Comparison of ENCODE assay signal across 14 cellular contexts in genomic region chr15:29040367-29040745, GRCh38.
DNase-seq lines count a peak whose midpoint lies in the region; ATAC-seq and TF ChIP-seq lines count a peak whose summit lies in the region.
"Had no signal": no experiment of that assay in that cellular context is flagged by ENCODE, and none has a peak within 500 bp of the region (broad histone marks: within the 10 kb centered on the region; RNA-seq: fewer than 3 reads in every experiment).

No MANE protein-coding gene starts in this region.

- no peak overlapping the region for H3K4me3 Mint-ChIP-seq in T-helper 17 cell
- H3K4me3 Mint-ChIP-seq: T-cell had no signal

- no peak for TF ChIP-seq EP300 in SK-N-SH (IDR thresholded peaks at IDR 0.05; ENCODE audit: borderline replicate concordance in 1 of 2, low read depth in 1 of 2, low read length in 1 of 2)

- TF ChIP-seq CTCF in colonic mucosa (IDR thresholded peaks at IDR 0.05), result no peak
- TF ChIP-seq CTCF in left lung (IDR thresholded peaks at IDR 0.05), result no peak
- no peak for TF ChIP-seq CTCF in SK-N-SH (IDR thresholded peaks at IDR 0.05)

- H3K4me2 ChIP-seq in SK-N-SH, result no peak overlapping the region
- H3K4me2 ChIP-seq: PC-9 had no signal

- WGBS in SK-N-SH (ENCODE audit: low lambda C conversion rate), result 87% methylated on average over 8 of the region's 8 CpGs

- ATAC-seq in T-helper 17 cell (no peak), left lung (no peak), GM19324 (IDR thresholded peaks at IDR 0.05; ENCODE audit: low FRiP score, unreplicated experiment) (no peak)
- ATAC-seq: T-cell had no signal

- peaks cover 4% of the 10 kb centered on the region for H3F3A ChIP-seq in SK-N-SH (replicated peaks; ENCODE audit: insufficient read depth)

- H3K4me1 ChIP-seq in colonic mucosa (no peaks in the 10 kb centered on the region), left lung (no peaks in the 10 kb centered on the region), SK-N-SH (ENCODE audit: control insufficient read depth in 1 of 2, insufficient read depth in 2 of 2, low read depth in 1 of 2, low read length in 1 of 2) (peaks cover 6 to 33% of the 10 kb centered on the region in 2 experiments; a peak in 3 of 4 replicates)
- H3K4me1 ChIP-seq: upper lobe of left lung had no signal

- H3K9ac ChIP-seq in colonic mucosa (ENCODE audit: low read depth in 2 of 2, low read length in 2 of 2), result no peak overlapping the region
- no peak overlapping the region for H3K9ac ChIP-seq in SK-N-SH

- no peaks in the 10 kb centered on the region for H3K9me2 ChIP-seq in SK-N-SH

- POLR2A ChIA-PET in SK-N-SH (lab: Yijun Ruan, JAX), result no interaction called here

- CTCF ChIA-PET in SK-N-SH (lab: Yijun Ruan, JAX), result no interaction called here

- no peaks in the 10 kb centered on the region for H3K79me2 ChIP-seq in SK-N-SH (ENCODE audit: insufficient read depth)

- H3K9me3 ChIP-seq in T-helper 17 cell (ENCODE audit: control insufficient read depth, low read length, poor library complexity, severe bottlenecking) (no peaks in the 10 kb centered on the region), colonic mucosa (no peaks in the 10 kb centered on the region), left lung (no peaks in the 10 kb centered on the region), SK-N-SH (no peaks in the 10 kb centered on the region)
- H3K9me3 ChIP-seq: upper lobe of left lung had no signal

- H3K36me3 ChIP-seq in colonic mucosa (no peaks in the 10 kb centered on the region), left lung (no peaks in the 10 kb centered on the region), SK-N-SH (replicated peaks in 1 of 2; ENCODE audit: control insufficient read depth in 1 of 2, insufficient read depth in 2 of 2, low read length in 1 of 2) (no peaks in the 10 kb centered on the region)
- H3K36me3 ChIP-seq: upper lobe of left lung had no signal

- H2AFZ ChIP-seq in SK-N-SH (ENCODE audit: low read depth), result no peak overlapping the region
- H2AFZ ChIP-seq: PC-9 had no signal

- H3K36me3 Mint-ChIP-seq in T-helper 17 cell (ENCODE audit: low read depth), result no peaks in the 10 kb centered on the region
- H3K36me3 Mint-ChIP-seq: T-cell had no signal

- no peak for TF ChIP-seq RAD21 in SK-N-SH (IDR thresholded peaks at IDR 0.05; ENCODE audit: low read length)

- peaks cover 22% of the 10 kb centered on the region for H3K4me1 Mint-ChIP-seq in T-helper 17 cell

- no peak overlapping the region for H3K27ac ChIP-seq in colonic mucosa
- no peak overlapping the region for H3K27ac ChIP-seq in left lung
- H3K27ac ChIP-seq in SK-N-SH (ENCODE audit: low read depth in 2 of 2, low read length in 1 of 2), result no peak overlapping the region
- H3K27ac ChIP-seq: PC-9, upper lobe of left lung had no signal

- DNase-seq in Ammon's horn (ENCODE audit: low spot score) (peak; percentile 73), T-helper 17 cell (no peak), colonic mucosa (peak; percentile 22), midbrain (lab: John Stamatoyannopoulos, UW) (peak; percentile 78), left lung (no peak), SK-N-SH (no peak), SKM-1 (lab: John Stamatoyannopoulos, UW; ENCODE audit: unreplicated experiment) (no peak)
- DNase-seq: activated CD4-positive, CD25-positive, alpha-beta regulatory T cell treated with anti-CD3 and anti-CD28 coated beads, Interleukin-2, amount 50 U/mL, for 72 hours; NCI-H1436; NCI-H446 treated with DMSO at 0.1 percent for 48 hours; PC-9; T-cell; upper lobe of left lung had no signal

- no peaks in the 10 kb centered on the region for H3K27me3 ChIP-seq in colonic mucosa
- H3K27me3 ChIP-seq in left lung, result no peaks in the 10 kb centered on the region
- H3K27me3 ChIP-seq in SK-N-SH (ENCODE audit: insufficient read depth), result no peaks in the 10 kb centered on the region
- H3K27me3 ChIP-seq: upper lobe of left lung had no signal

- H3K27ac Mint-ChIP-seq in T-helper 17 cell, result peak overlapping the region; percentile 72

- no peaks in the 10 kb centered on the region for H4K20me1 ChIP-seq in SK-N-SH (ENCODE audit: insufficient read depth)

- H3K4me3 ChIP-seq in colonic mucosa (no peak overlapping the region), left lung (no peak overlapping the region), SK-N-SH (ENCODE audit: low read depth in 2 of 2, low read length in 1 of 2) (no peak overlapping the region)
- H3K4me3 ChIP-seq: PC-9, upper lobe of left lung had no signal

- intact Hi-C loops in colonic mucosa (cut with DNase I), result no loop called here
- intact Hi-C loops in left lung (cut with DNase I), result no loop called here

- H3K27me3 Mint-ChIP-seq in T-helper 17 cell, result no peaks in the 10 kb centered on the region
- H3K27me3 Mint-ChIP-seq: T-cell had no signal

TF ChIP-seq in SK-N-SH, 30 proteins besides CTCF, POLR2A, EP300 and RAD21:
- TF ChIP-seq REST (IDR thresholded peaks at IDR 0.05; ENCODE audit: low read depth, low read length), result no peak
- TF ChIP-seq POLR2AphosphoS5 (IDR thresholded peaks at IDR 0.05; ENCODE audit: low read depth, low read length), result no peak
- no peak for TF ChIP-seq JUND (IDR thresholded peaks at IDR 0.05)
- no peak for TF ChIP-seq USF1 (IDR thresholded peaks at IDR 0.05; ENCODE audit: borderline replicate concordance, low read depth)
- no peak for TF ChIP-seq YY1 (IDR thresholded peaks at IDR 0.05; ENCODE audit: low read depth)
- TF ChIP-seq ELF1 (IDR thresholded peaks at IDR 0.05), result no peak
- no peak for TF ChIP-seq FOXM1 (IDR thresholded peaks at IDR 0.05; ENCODE audit: low read depth)
- TF ChIP-seq TEAD4 (IDR thresholded peaks at IDR 0.05; ENCODE audit: borderline replicate concordance, insufficient read depth), result no peak
- TF ChIP-seq USF2 (IDR thresholded peaks at IDR 0.05; ENCODE audit: borderline replicate concordance, low read depth, low read length), result no peak
- TF ChIP-seq SMC3 (IDR thresholded peaks at IDR 0.05; ENCODE audit: low read depth, low read length), result no peak

Comparison
In these comparisons a context has a peak if more than half of its experiments do, and no peak if none do; other contexts are left out.
1. DNase-seq: peak in Ammon's horn (single experiment), colonic mucosa (single experiment) and midbrain (single experiment); none in T-helper 17 cell (0 of 3), left lung (0 of 2), SK-N-SH (single experiment) and SKM-1 (single experiment).